In genomic region chr10:49295297-49295696, GRCh38 we compare ENCODE assay signal across 16 cellular contexts. TPM values are rescaled to one million over a fixed set of nuclear protein-coding genes. Genes with fewer than 3 reads are reported as not detected.
A peak's percentile ranks its signal among the peaks of the same experiment; 100 is the strongest.
DNase-seq lines count a peak whose midpoint lies in the region; ATAC-seq and TF ChIP-seq lines count a peak whose summit lies in the region.
"Had no signal": no experiment of that assay in that cellular context is flagged by ENCODE, and none has a peak within 500 bp of the region (broad histone marks: within the 10 kb centered on the region; RNA-seq: fewer than 3 reads in every experiment).

No MANE protein-coding gene starts in this region.

- no peaks in the 10 kb centered on the region for H3K9me3 Mint-ChIP-seq in activated naive CD8-positive, alpha-beta T cell treated with anti-CD3 and anti-CD28 coated beads, Interleukin-2, amount 10 ng/mL, durations not matched to agents 7 days and 5 days
- H3K9me3 Mint-ChIP-seq in activated naive CD8-positive, alpha-beta T cell treated with anti-CD3 and anti-CD28 coated beads, Interleukin-2, amount 50 U/mL, for 24 hours: no peaks in the 10 kb centered on the region
- H3K9me3 Mint-ChIP-seq in H9: no peaks in the 10 kb centered on the region
- H3K9me3 Mint-ChIP-seq: CD4-positive, alpha-beta T cell had no signal

- no peak overlapping the region for H3T11ph ChIP-seq in H9 (ENCODE audit: low read length)

- no peak overlapping the region for H2BK5ac ChIP-seq in H9 (ENCODE audit: insufficient read length, low read length)

- no peak overlapping the region for H2AFZ ChIP-seq in H9 (ENCODE audit: low read length)
- H2AFZ ChIP-seq: GM23248 had no signal

- POLR2A ChIA-PET in activated naive CD8-positive, alpha-beta T cell treated with anti-CD3 and anti-CD28 coated beads, Interleukin-2, amount 10 ng/mL, durations not matched to agents 7 days and 5 days (lab: Charles Lee): no interaction called here

- H3K36me3 Mint-ChIP-seq in activated naive CD8-positive, alpha-beta T cell treated with anti-CD3 and anti-CD28 coated beads, Interleukin-2, amount 10 ng/mL, durations not matched to agents 7 days and 5 days: no peaks in the 10 kb centered on the region
- no peaks in the 10 kb centered on the region for H3K36me3 Mint-ChIP-seq in activated naive CD8-positive, alpha-beta T cell treated with anti-CD3 and anti-CD28 coated beads, Interleukin-2, amount 50 U/mL, for 24 hours (ENCODE audit: low read depth)
- H3K36me3 Mint-ChIP-seq in H9 (ENCODE audit: insufficient read depth in 1 of 3, low read depth in 3 of 3): no peaks in the 10 kb centered on the region

- no peaks in the 10 kb centered on the region for H3K79me1 ChIP-seq in H9 (ENCODE audit: insufficient read depth, low read depth, low read length, poor library complexity, severe bottlenecking)

- H3K4me2 ChIP-seq in H9 (ENCODE audit: insufficient read depth, insufficient read length, low read length): no peak overlapping the region
- H3K4me2 ChIP-seq: A549 had no signal

- H2AK5ac ChIP-seq in H9 (ENCODE audit: insufficient read length, low read length): no peak overlapping the region

- H3K4me3 ChIP-seq in SJCRH30: no peak overlapping the region
- H3K4me3 ChIP-seq in gastrocnemius medialis: no peak overlapping the region
- H3K4me3 ChIP-seq in body of pancreas: no peak overlapping the region
- H3K4me3 ChIP-seq: A549, GM23248 had no signal

- H4K91ac ChIP-seq in H9 (ENCODE audit: insufficient read length, low read depth, low read length): no peak overlapping the region

- H2BK15ac ChIP-seq in H9 (ENCODE audit: low read depth, low read length): no peak overlapping the region

- H3K27ac ChIP-seq in H9 (ENCODE audit: insufficient read length, low read depth, low read length) (no peak overlapping the region), SJCRH30 (peak overlapping the region; percentile 48), gastrocnemius medialis (peak overlapping the region; percentile 95 to 100 (median 96)), body of pancreas (no peak overlapping the region)
- H3K27ac ChIP-seq: 22Rv1, A549, C4-2B, GM23248 had no signal

- peak overlapping the region; percentile 24; the same call in 1 of the 2 replicates for H3K14ac ChIP-seq in H9 (ENCODE audit: insufficient read depth, low read length)

- no peak for DNase-seq in activated naive CD8-positive, alpha-beta T cell treated with anti-CD3 and anti-CD28 coated beads, Interleukin-2, amount 10 ng/mL, durations not matched to agents 7 days and 5 days
- DNase-seq in activated naive CD8-positive, alpha-beta T cell treated with anti-CD3 and anti-CD28 coated beads, Interleukin-2, amount 50 U/mL, for 24 hours: no peak
- no peak for DNase-seq in H9
- DNase-seq in SJCRH30: peak; percentile 44 to 70
- DNase-seq in gastrocnemius medialis: no peak
- no peak for DNase-seq in body of pancreas
- DNase-seq: AML-193; Caco-2; CD4-positive, alpha-beta T cell; GM23248 had no signal

- H3K36me3 ChIP-seq in SJCRH30 (no peaks in the 10 kb centered on the region), gastrocnemius medialis (no peaks in the 10 kb centered on the region), body of pancreas (replicated peaks in 1 of 2; ENCODE audit: insufficient read depth in 1 of 2, low read depth in 2 of 2) (no peaks in the 10 kb centered on the region)

- no peak overlapping the region for H3K23ac ChIP-seq in H9 (ENCODE audit: insufficient read length, low read depth, low read length)

- no peak overlapping the region for H3K56ac ChIP-seq in H9 (ENCODE audit: insufficient read length, low read depth, low read length)

- H3K79me2 ChIP-seq in H9 (ENCODE audit: insufficient read depth, low read length): no peaks in the 10 kb centered on the region

- no peak overlapping the region for H2BK120ac ChIP-seq in H9 (ENCODE audit: low read depth, low read length, poor library complexity, severe bottlenecking)

- H3K9me3 ChIP-seq in H9 (ENCODE audit: control insufficient read depth, low read depth, low read length) (no peaks in the 10 kb centered on the region), SJCRH30 (replicated peaks) (no peaks in the 10 kb centered on the region), gastrocnemius medialis (no peaks in the 10 kb centered on the region), body of pancreas (no peaks in the 10 kb centered on the region)
- H3K9me3 ChIP-seq: A549, Caco-2 had no signal

- WGBS in H9 (ENCODE audit: extremely low coverage, insufficient read length, low lambda C conversion rate): no CpG with 5 or more reads among the region's 3 CpGs
- whole genome bisulfite sequencing in body of pancreas, 2 donors: 79 to 84% methylated on average over 3 of the region's 3 CpGs

- no peak overlapping the region for H4K8ac ChIP-seq in H9 (replicated peaks; ENCODE audit: insufficient read length, low read depth, low read length)

- peaks cover 17% of the 10 kb centered on the region for H3K4me1 Mint-ChIP-seq in activated naive CD8-positive, alpha-beta T cell treated with anti-CD3 and anti-CD28 coated beads, Interleukin-2, amount 10 ng/mL, durations not matched to agents 7 days and 5 days
- peaks cover 9% of the 10 kb centered on the region for H3K4me1 Mint-ChIP-seq in activated naive CD8-positive, alpha-beta T cell treated with anti-CD3 and anti-CD28 coated beads, Interleukin-2, amount 50 U/mL, for 24 hours
- H3K4me1 Mint-ChIP-seq in H9: peaks cover 25 to 30% of the 10 kb centered on the region in 2 experiments

- no peak overlapping the region for H2BK12ac ChIP-seq in H9 (ENCODE audit: insufficient read length, low read depth, low read length)

- no peak overlapping the region for H2BK20ac ChIP-seq in H9 (ENCODE audit: low read depth, low read length, poor library complexity, severe bottlenecking)

- H3K27ac Mint-ChIP-seq in activated naive CD8-positive, alpha-beta T cell treated with anti-CD3 and anti-CD28 coated beads, Interleukin-2, amount 10 ng/mL, durations not matched to agents 7 days and 5 days: peak overlapping the region; percentile 5
- no peak overlapping the region for H3K27ac Mint-ChIP-seq in activated naive CD8-positive, alpha-beta T cell treated with anti-CD3 and anti-CD28 coated beads, Interleukin-2, amount 50 U/mL, for 24 hours
- H3K27ac Mint-ChIP-seq in H9: no peak overlapping the region
- H3K27ac Mint-ChIP-seq: CD4-positive, alpha-beta T cell had no signal

- H3K27me3 Mint-ChIP-seq in activated naive CD8-positive, alpha-beta T cell treated with anti-CD3 and anti-CD28 coated beads, Interleukin-2, amount 10 ng/mL, durations not matched to agents 7 days and 5 days: peaks cover 28% of the 10 kb centered on the region
- no peaks in the 10 kb centered on the region for H3K27me3 Mint-ChIP-seq in activated naive CD8-positive, alpha-beta T cell treated with anti-CD3 and anti-CD28 coated beads, Interleukin-2, amount 50 U/mL, for 24 hours
- peaks cover 22% of the 10 kb centered on the region for H3K27me3 Mint-ChIP-seq in H9 (ENCODE audit: low read depth)
- H3K27me3 Mint-ChIP-seq: CD4-positive, alpha-beta T cell had no signal

- H4K5ac ChIP-seq in H9 (ENCODE audit: insufficient read length, low read depth, low read length): no peak overlapping the region

- no peaks in the 10 kb centered on the region for H3K23me2 ChIP-seq in H9 (ENCODE audit: insufficient read length, low read depth, low read length, poor library complexity, severe bottlenecking)

- TF ChIP-seq CTCF in H9 (conservative IDR thresholded peaks at IDR 0.05) (no peak), gastrocnemius medialis (IDR thresholded peaks at IDR 0.05 in 4 of 5, conservative IDR thresholded peaks at IDR 0.05 in 1 of 5) (no peak), body of pancreas (IDR thresholded peaks at IDR 0.05) (no peak)

- no peak for ATAC-seq in activated naive CD8-positive, alpha-beta T cell treated with anti-CD3 and anti-CD28 coated beads, Interleukin-2, amount 10 ng/mL, durations not matched to agents 7 days and 5 days (ENCODE audit: low read depth)
- no peak for ATAC-seq in activated naive CD8-positive, alpha-beta T cell treated with anti-CD3 and anti-CD28 coated beads, Interleukin-2, amount 50 U/mL, for 24 hours
- ATAC-seq in gastrocnemius medialis (no peak), GM21367 (IDR thresholded peaks at IDR 0.05; ENCODE audit: unreplicated experiment) (no peak), body of pancreas (no peak)
- ATAC-seq: A549, HCT116 had no signal

- no peak overlapping the region for H3K18ac ChIP-seq in H9 (ENCODE audit: insufficient read length, low read depth, low read length)

- no peak overlapping the region for H3K4me3 Mint-ChIP-seq in activated naive CD8-positive, alpha-beta T cell treated with anti-CD3 and anti-CD28 coated beads, Interleukin-2, amount 10 ng/mL, durations not matched to agents 7 days and 5 days
- no peak overlapping the region for H3K4me3 Mint-ChIP-seq in activated naive CD8-positive, alpha-beta T cell treated with anti-CD3 and anti-CD28 coated beads, Interleukin-2, amount 50 U/mL, for 24 hours
- no peak overlapping the region for H3K4me3 Mint-ChIP-seq in H9
- H3K4me3 Mint-ChIP-seq: CD4-positive, alpha-beta T cell had no signal

- no peaks in the 10 kb centered on the region for H3K27me3 ChIP-seq in H9 (ENCODE audit: insufficient read depth, low read length)
- H3K27me3 ChIP-seq in SJCRH30: no peaks in the 10 kb centered on the region
- H3K27me3 ChIP-seq in gastrocnemius medialis: no peaks in the 10 kb centered on the region
- H3K27me3 ChIP-seq in body of pancreas: no peaks in the 10 kb centered on the region

- no peak overlapping the region for H3K4ac ChIP-seq in H9 (ENCODE audit: low read depth, low read length)

- H4K20me1 ChIP-seq in H9 (ENCODE audit: control insufficient read depth, insufficient read depth, insufficient read length): no peaks in the 10 kb centered on the region

- intact Hi-C loops in gastrocnemius medialis (cut with DNase I; ENCODE audit: low total_unique reads): no loop called here
- intact Hi-C loops in body of pancreas (cut with DNase I): no loop called here

- in situ Hi-C loops in gastrocnemius medialis (cut with MboI; ENCODE audit: low sequenced_read_pairs in 4 of 4): no loop called here

- H3K4me1 ChIP-seq in H9 (ENCODE audit: insufficient read depth, low read length) (no peaks in the 10 kb centered on the region; the same call in 1 of the 2 replicates), SJCRH30 (peaks cover 25% of the 10 kb centered on the region), gastrocnemius medialis (peaks cover 48 to 68% of the 10 kb centered on the region in 2 donors), body of pancreas (peaks cover 20% of the 10 kb centered on the region)
- H3K4me1 ChIP-seq: A549, Caco-2 had no signal

- no peak for TF ChIP-seq POLR2A in gastrocnemius medialis (IDR thresholded peaks at IDR 0.05)
- TF ChIP-seq POLR2A in body of pancreas (IDR thresholded peaks at IDR 0.05): no peak

- no peak overlapping the region for H3K9ac ChIP-seq in H9 (ENCODE audit: extremely low read depth, insufficient read length, low read length)
- H3K9ac ChIP-seq: GM23248 had no signal

RNA-seq across cellular contexts. Expression of gene C10orf71, which starts 3.7 kb away (rescaled TPM):
- not detected for total RNA-seq in activated naive CD8-positive, alpha-beta T cell treated with anti-CD3 and anti-CD28 coated beads, Interleukin-2, amount 10 ng/mL, durations not matched to agents 7 days and 5 days
- total RNA-seq in H9 (2021): not detected in 2 replicates
- total RNA-seq in SJCRH30 (2014; rRNA removed; shearing (Covaris generic)): 4.5 and 6.6 TPM in 2 replicates
- total RNA-seq in gastrocnemius medialis: 100 to 1,000 TPM in 1 of 4 donors, 10 to 100 TPM in 3; 26.5 to 208 (median 69.6) TPM
- under 1 TPM; 0.26 to 0.99 TPM for total RNA-seq in body of pancreas
- total RNA-seq: Caco-2; CD4-positive, alpha-beta T cell; GM23248; H4 had no signal

Comparison
In these comparisons a context has a peak if more than half of its experiments do, and no peak if none do; other contexts are left out.
1. DNase-seq: peak in SJCRH30 (2 of 2); none in activated naive CD8-positive, alpha-beta T cell treated with anti-CD3 and anti-CD28 coated beads, Interleukin-2, amount 10 ng/mL, durations not matched to agents 7 days and 5 days (single experiment), activated naive CD8-positive, alpha-beta T cell treated with anti-CD3 and anti-CD28 coated beads, Interleukin-2, amount 50 U/mL, for 24 hours (single experiment), H9 (single experiment), gastrocnemius medialis (0 of 2) and body of pancreas (0 of 4).
2. H3K27ac ChIP-seq: peak in SJCRH30 (single experiment) and gastrocnemius medialis (4 of 4); none in H9 (single experiment) and body of pancreas (0 of 4).